Comparison of ENCODE assay signal across 8 cellular contexts in the genomic region with DNA sequence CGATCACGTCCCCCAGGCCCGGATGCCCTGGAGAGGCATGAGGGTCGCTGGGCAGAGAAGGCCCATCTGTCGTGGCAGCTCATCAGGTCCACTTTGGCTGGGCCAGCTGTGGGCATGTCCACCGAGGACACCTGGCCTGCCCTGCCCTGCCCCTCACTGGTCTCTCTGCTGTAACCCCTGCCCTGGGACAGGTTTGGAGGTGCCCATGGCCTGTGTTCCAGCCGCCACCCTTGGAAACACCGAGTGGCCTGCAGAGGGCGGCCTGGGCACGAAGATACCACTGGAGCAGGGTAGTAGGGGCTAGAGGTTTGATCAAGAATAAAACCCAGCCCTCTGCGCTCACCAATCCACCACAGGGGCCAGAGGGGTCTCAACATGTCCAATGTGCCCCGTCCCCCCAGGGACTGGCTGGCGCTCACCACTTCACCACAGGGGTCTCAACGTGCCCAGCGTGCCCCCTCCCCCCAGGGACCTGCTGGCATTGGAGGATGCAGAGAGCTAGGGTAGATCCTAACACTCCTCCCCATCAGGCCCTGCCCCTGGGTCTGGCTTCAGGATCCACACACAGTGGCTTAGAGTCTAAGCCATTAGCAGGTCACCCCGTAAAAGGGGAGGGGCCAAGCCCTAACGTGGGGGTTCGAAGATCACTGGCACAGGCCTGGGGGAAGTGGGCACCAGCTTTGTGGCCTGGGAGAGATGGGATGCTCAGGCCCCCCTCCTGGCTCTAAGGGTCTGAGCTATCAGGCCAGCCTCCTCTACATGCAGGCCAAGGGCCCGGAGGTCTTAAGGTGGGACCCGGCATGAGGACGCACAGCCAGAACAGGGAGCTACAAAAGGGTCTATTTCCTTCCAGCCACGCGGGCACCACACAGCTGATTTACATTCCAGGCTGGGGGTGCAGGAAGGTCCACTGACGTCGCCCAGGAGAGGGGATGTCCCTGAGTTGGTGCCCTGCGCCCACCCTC. TPM values are rescaled to one million over a fixed set of nuclear protein-coding genes. Genes with fewer than 3 reads are reported as not detected.
DNase-seq lines count a peak whose midpoint lies in the region; ATAC-seq and TF ChIP-seq lines count a peak whose summit lies in the region.

No MANE protein-coding gene starts in this region.

- peaks cover 8% of the 10 kb centered on the region for H3K36me3 Mint-ChIP-seq in activated CD4-positive, alpha-beta T cell treated with anti-CD3 and anti-CD28 coated beads for 36 hours (ENCODE audit: low read depth)

- H3K27ac Mint-ChIP-seq in activated CD4-positive, alpha-beta T cell treated with anti-CD3 and anti-CD28 coated beads for 36 hours, result no peak overlapping the region

- H3K27me3 ChIP-seq in MM.1S (replicated peaks; ENCODE audit: insufficient read depth, low read length), result no peaks in the 10 kb centered on the region

- H3K9me3 ChIP-seq in MM.1S (replicated peaks; ENCODE audit: insufficient read depth, low read length), result no peaks in the 10 kb centered on the region

- H3K4me3 ChIP-seq in MM.1S (ENCODE audit: low read length) (no peak overlapping the region), coronary artery (peak overlapping the region; percentile 76), lower leg skin (ENCODE audit: low read depth, poor library complexity, severe bottlenecking) (no peak overlapping the region)

- peak; percentile 60 for ATAC-seq in activated CD4-positive, alpha-beta T cell treated with anti-CD3 and anti-CD28 coated beads for 36 hours
- no peak for ATAC-seq in GM19455 (IDR thresholded peaks at IDR 0.05; ENCODE audit: unreplicated experiment)
- no peak for ATAC-seq in HG03432 (IDR thresholded peaks at IDR 0.05; ENCODE audit: unreplicated experiment)

- no peak for TF ChIP-seq POLR2A in lower leg skin (IDR thresholded peaks at IDR 0.05)

- POLR2A ChIA-PET in activated CD4-positive, alpha-beta T cell treated with anti-CD3 and anti-CD28 coated beads for 36 hours (lab: Charles Lee), result interaction anchor here (0.7 kb wide), 1 partner anchor 330 kb away, joined by 3 read pairs; the partner anchor contains the start of gene CHKB

- no peak overlapping the region for H3K9ac ChIP-seq in MM.1S (ENCODE audit: low read length)

- intact Hi-C loops in activated CD4-positive, alpha-beta T cell treated with anti-CD3 and anti-CD28 coated beads for 36 hours (cut with DNase I, micrococcal nuclease), result loop anchor here in 1 of 2 experiments (1.0 kb wide), 1 partner anchor 114 kb away; no protein-coding TSS in a partner anchor
- intact Hi-C loops in lower leg skin (cut with DNase I; ENCODE audit: low total_unique reads), result loop anchor here (5.0 kb wide), 1 partner anchor 90 kb away; the partner anchor contains the start of gene PPP6R2

- H3K4me3 Mint-ChIP-seq in activated CD4-positive, alpha-beta T cell treated with anti-CD3 and anti-CD28 coated beads for 36 hours, result no peak overlapping the region

- H3K27me3 Mint-ChIP-seq in activated CD4-positive, alpha-beta T cell treated with anti-CD3 and anti-CD28 coated beads for 36 hours, result no peaks in the 10 kb centered on the region

- peaks cover 18% of the 10 kb centered on the region for H3K79me2 ChIP-seq in MM.1S (ENCODE audit: low read length)

- WGBS in lower leg skin, 2 donors, result 47 to 52% methylated on average over 19 to 25 of the region's 26 CpGs

- no peak overlapping the region for H2AFZ ChIP-seq in MM.1S (ENCODE audit: low read length)

- no peaks in the 10 kb centered on the region for H4K20me1 ChIP-seq in MM.1S (ENCODE audit: insufficient read depth, low read length)

- peaks cover 22% of the 10 kb centered on the region for H3F3A ChIP-seq in MM.1S (ENCODE audit: insufficient read depth, low read length)

- H3K9me2 ChIP-seq in MM.1S (replicated peaks; ENCODE audit: insufficient read depth, low read length), result no peaks in the 10 kb centered on the region

- peak; percentile 59 for DNase-seq in GDM1 (lab: John Stamatoyannopoulos, UW)
- DNase-seq in MM.1S, result peak; percentile 53
- DNase-seq in activated CD4-positive, alpha-beta T cell treated with anti-CD3 and anti-CD28 coated beads for 36 hours, result peak; percentile 84
- DNase-seq in coronary artery (ENCODE audit: low spot score), result no peak
- peak; percentile 64 to 96 for DNase-seq in lower leg skin (ENCODE audit: low spot score in 2 of 2)
- DNase-seq in stimulated activated CD8-positive, alpha-beta memory T cell treated with anti-CD3 and anti-CD28 coated beads, Interleukin-2, amount 100 ng/mL, for 48 hours (ENCODE audit: low read depth in 2 of 2), result peak; percentile 54 to 55

- no peaks in the 10 kb centered on the region for H3K9me3 Mint-ChIP-seq in activated CD4-positive, alpha-beta T cell treated with anti-CD3 and anti-CD28 coated beads for 36 hours (ENCODE audit: low read depth)

- H3K36me3 ChIP-seq in MM.1S (replicated peaks; ENCODE audit: insufficient read depth, low read length), result no peaks in the 10 kb centered on the region

- no peak overlapping the region for H3K4me2 ChIP-seq in MM.1S (ENCODE audit: low read depth, low read length)

- peaks cover 21% of the 10 kb centered on the region for H3K4me1 ChIP-seq in MM.1S (ENCODE audit: low read length)

- H3K4me1 Mint-ChIP-seq in activated CD4-positive, alpha-beta T cell treated with anti-CD3 and anti-CD28 coated beads for 36 hours, result peaks cover 18% of the 10 kb centered on the region

- peak; percentile 60 for TF ChIP-seq CTCF in MM.1S (IDR thresholded peaks at IDR 0.05; ENCODE audit: low read length)
- TF ChIP-seq CTCF in coronary artery (IDR thresholded peaks at IDR 0.05), result peak; percentile 33
- no peak for TF ChIP-seq CTCF in lower leg skin (IDR thresholded peaks at IDR 0.05)

- H3K27ac ChIP-seq in MM.1S (ENCODE audit: low read length) (no peak overlapping the region), coronary artery (peak overlapping the region in 1 of 2 donors; percentile 76)

- CTCF ChIA-PET in activated CD4-positive, alpha-beta T cell treated with anti-CD3 and anti-CD28 coated beads for 36 hours (lab: Charles Lee), result interaction anchor here (0.5 to 1.9 kb wide), 11 partner anchors 10 to 246 kb away, joined by 3 to 6 read pairs (median 3); partner anchors contain the start of gene DENND6B

RNA-seq across cellular contexts. Expression of gene HDAC10, which starts 1.3 kb away (rescaled TPM):
- total RNA-seq in activated CD4-positive, alpha-beta T cell treated with anti-CD3 and anti-CD28 coated beads for 36 hours, result 10 to 100 TPM; 33.5 to 41.5 TPM
- total RNA-seq in lower leg skin, result 10 to 100 TPM; 36.4 to 60.7 (median 45.7) TPM

RNA-seq across cellular contexts. Expression of gene TUBGCP6, which starts 7.5 kb away (rescaled TPM):
- 10 to 100 TPM; 42.2 to 49.2 TPM for total RNA-seq in activated CD4-positive, alpha-beta T cell treated with anti-CD3 and anti-CD28 coated beads for 36 hours
- total RNA-seq in lower leg skin, result 10 to 100 TPM; 37.1 to 67.0 (median 52.5) TPM

RNA-seq across cellular contexts. Expression of gene MAPK12, which starts 9.1 kb away (rescaled TPM):
- total RNA-seq in activated CD4-positive, alpha-beta T cell treated with anti-CD3 and anti-CD28 coated beads for 36 hours, result 1 to 10 TPM; 5.4 to 8.1 TPM
- 1 to 10 TPM in 3 of 4 donors, under 1 TPM in 1; 0.99 to 3.5 (median 1.8) TPM for total RNA-seq in lower leg skin

RNA-seq across cellular contexts. Expression of gene MAPK11, which starts 17.8 kb away (rescaled TPM):
- total RNA-seq in activated CD4-positive, alpha-beta T cell treated with anti-CD3 and anti-CD28 coated beads for 36 hours, result 10 to 100 TPM; 11.6 to 13.6 TPM
- total RNA-seq in lower leg skin, result 1 to 10 TPM in 3 of 4 donors, under 1 TPM in 1; 0.65 to 8.1 (median 2.9) TPM

RNA-seq across cellular contexts. Expression of gene SELENOO, which starts 51.6 kb away (rescaled TPM):
- 10 to 100 TPM; 14.4 to 18.3 TPM for total RNA-seq in activated CD4-positive, alpha-beta T cell treated with anti-CD3 and anti-CD28 coated beads for 36 hours
- total RNA-seq in lower leg skin, result 10 to 100 TPM; 33.3 to 52.3 (median 43.1) TPM

Comparison
In these comparisons a context has a peak if more than half of its experiments do, and no peak if none do; other contexts are left out.
1. CTCF ChIP-seq: peak in MM.1S (single experiment) and coronary artery (single experiment); none in lower leg skin (0 of 3).